29 cellular contexts compared by ENCODE assay signal in genomic region chr9:106177216-106177615, GRCh38.
"Had no signal": no experiment of that assay in that cellular context is flagged by ENCODE, and none has a peak within 500 bp of the region (broad histone marks: within the 10 kb centered on the region; RNA-seq: fewer than 3 reads in every experiment).

No MANE protein-coding gene starts in this region.

- H3K4me3 ChIP-seq: MG63 had no signal

- H3K27me3 Mint-ChIP-seq: activated CD4-positive, alpha-beta memory T cell treated with anti-CD3 and anti-CD28 coated beads, Interleukin-2, amount 10 ng/mL, durations not matched to agents 7 days and 5 days; activated CD8-positive, alpha-beta memory T cell treated with anti-CD3 and anti-CD28 coated beads, Interleukin-2, amount 10 ng/mL, durations not matched to agents 7 days and 5 days; activated naive CD8-positive, alpha-beta T cell treated with anti-CD3 and anti-CD28 coated beads for 36 hours had no signal

- H3K27ac Mint-ChIP-seq: activated CD4-positive, alpha-beta memory T cell treated with anti-CD3 and anti-CD28 coated beads, Interleukin-2, amount 10 ng/mL, durations not matched to agents 7 days and 5 days; activated CD8-positive, alpha-beta memory T cell treated with anti-CD3 and anti-CD28 coated beads, Interleukin-2, amount 10 ng/mL, durations not matched to agents 7 days and 5 days; activated naive CD8-positive, alpha-beta T cell treated with anti-CD3 and anti-CD28 coated beads for 36 hours had no signal

- H3K4me1 Mint-ChIP-seq: activated CD4-positive, alpha-beta memory T cell treated with anti-CD3 and anti-CD28 coated beads, Interleukin-2, amount 10 ng/mL, durations not matched to agents 7 days and 5 days; activated CD8-positive, alpha-beta memory T cell treated with anti-CD3 and anti-CD28 coated beads, Interleukin-2, amount 10 ng/mL, durations not matched to agents 7 days and 5 days; activated naive CD8-positive, alpha-beta T cell treated with anti-CD3 and anti-CD28 coated beads for 36 hours had no signal

- H3K27ac ChIP-seq: brain microvascular endothelial cell had no signal

- H3K4me3 Mint-ChIP-seq: activated CD4-positive, alpha-beta memory T cell treated with anti-CD3 and anti-CD28 coated beads, Interleukin-2, amount 10 ng/mL, durations not matched to agents 7 days and 5 days; activated CD8-positive, alpha-beta memory T cell treated with anti-CD3 and anti-CD28 coated beads, Interleukin-2, amount 10 ng/mL, durations not matched to agents 7 days and 5 days; activated naive CD8-positive, alpha-beta T cell treated with anti-CD3 and anti-CD28 coated beads for 36 hours had no signal

- DNase-seq: activated CD4-positive, alpha-beta memory T cell treated with anti-CD3 and anti-CD28 coated beads, Interleukin-2, amount 10 ng/mL, durations not matched to agents 7 days and 5 days; activated CD4-positive, alpha-beta T cell treated with anti-CD3 and anti-CD28 coated beads for 1 hour; activated CD4-positive, alpha-beta T cell treated with anti-CD3 and anti-CD28 coated beads for 48 hours; activated CD4-positive, CD25-positive, alpha-beta regulatory T cell; activated CD8-positive, alpha-beta memory T cell treated with anti-CD3 and anti-CD28 coated beads for 24 hours; activated CD8-positive, alpha-beta memory T cell treated with anti-CD3 and anti-CD28 coated beads, Interleukin-2, amount 10 ng/mL, durations not matched to agents 7 days and 5 days; activated CD8-positive, alpha-beta memory T cell treated with anti-CD3 and anti-CD28 coated beads, Interleukin-2, amount 50 U/mL, for 48 hours; activated effector memory CD4-positive, alpha-beta T cell treated with anti-CD3 and anti-CD28 coated beads, Interleukin-2, amount 50 U/mL, for 16 hours; activated naive CD4-positive, alpha-beta T cell; activated naive CD4-positive, alpha-beta T cell treated with anti-CD3 and anti-CD28 coated beads, Interleukin-2, amount 50 U/mL, for 16 hours; activated naive CD8-positive, alpha-beta T cell treated with anti-CD3 and anti-CD28 coated beads for 36 hours; activated T-cell treated with anti-CD3 and anti-CD28 coated beads, Interleukin-2, amount 50 U/mL, for 48 hours; amniotic stem cell; aorta; brain microvascular endothelial cell; Kasumi-1; KG1; MG63; NCI-H1048; NCI-H1436 treated with DMSO at 0.1 percent for 48 hours; NCI-H1694 treated with DMSO at 0.1 percent for 48 hours; NCI-H2029; NCI-H345; NCI-H524 treated with DMSO at 0.1 percent for 48 hours; Right ventricle myocardium superior; SW 1271; T-helper 1 cell; T-helper 2 cell; T-helper 9 cell had no signal

- H3K36me3 ChIP-seq: brain microvascular endothelial cell, MG63 had no signal

- H3K9me3 ChIP-seq: MG63 had no signal

- H3K36me3 Mint-ChIP-seq: activated CD8-positive, alpha-beta memory T cell treated with anti-CD3 and anti-CD28 coated beads, Interleukin-2, amount 10 ng/mL, durations not matched to agents 7 days and 5 days; activated naive CD8-positive, alpha-beta T cell treated with anti-CD3 and anti-CD28 coated beads for 36 hours had no signal

- H3K27me3 ChIP-seq: brain microvascular endothelial cell, MG63 had no signal
